In the genomic region with DNA sequence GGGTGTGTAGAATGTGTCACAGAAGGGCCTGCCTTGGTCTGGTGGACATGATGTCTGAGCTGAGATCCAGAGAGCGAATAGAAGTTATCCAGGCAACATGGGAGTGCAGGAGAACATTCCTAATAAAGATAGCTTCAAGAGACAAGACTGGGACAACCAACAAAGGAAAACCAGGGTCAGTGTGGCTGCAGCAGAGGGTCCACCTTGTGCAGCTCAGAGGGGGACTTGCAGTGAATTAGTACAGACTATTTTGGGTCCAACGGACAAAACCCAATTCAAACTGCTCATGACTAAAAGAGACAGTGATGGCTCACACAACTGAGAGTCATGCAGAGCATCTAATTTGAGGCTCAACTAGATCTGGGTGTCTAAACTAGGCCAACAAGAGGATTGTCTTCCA, we compare ENCODE assay signal across 21 cellular contexts.
"Had no signal": no experiment of that assay in that cellular context is flagged by ENCODE, and none has a peak within 500 bp of the region (broad histone marks: within the 10 kb centered on the region; RNA-seq: fewer than 3 reads in every experiment).

No MANE protein-coding gene starts in this region.

- H3K27ac ChIP-seq: colonic mucosa, dorsolateral prefrontal cortex, epithelial cell of prostate, esophagus squamous epithelium, foreskin keratinocyte, gastrocnemius medialis, gastroesophageal sphincter, heart left ventricle, heart right ventricle had no signal

- DNase-seq: colonic mucosa; cortex of kidney; dermis blood vessel endothelial cell; dorsolateral prefrontal cortex; effector CD4-positive, alpha-beta T cell; effector CD8-positive, alpha-beta T cell; effector memory CD4-positive, alpha-beta T cell; effector memory CD8-positive, alpha-beta T cell; endodermal cell; erythroblast; esophagus squamous epithelium; foreskin fibroblast; foreskin keratinocyte; foreskin melanocyte; gastrocnemius medialis; glutamatergic neuron; head of caudate nucleus; heart left ventricle; heart right ventricle had no signal

- H3K4me3 ChIP-seq: colonic mucosa, dorsolateral prefrontal cortex, esophagus squamous epithelium, gastrocnemius medialis, gastroesophageal sphincter, heart left ventricle, heart right ventricle had no signal

- H3K36me3 ChIP-seq: colonic mucosa, esophagus squamous epithelium, gastrocnemius medialis, gastroesophageal sphincter, heart left ventricle, heart right ventricle had no signal

- H3K27me3 ChIP-seq: colonic mucosa, esophagus squamous epithelium, foreskin keratinocyte, gastrocnemius medialis, gastroesophageal sphincter, heart left ventricle, heart right ventricle had no signal

- H3K4me1 ChIP-seq: colonic mucosa, esophagus squamous epithelium, foreskin keratinocyte, gastrocnemius medialis, gastroesophageal sphincter, heart left ventricle, heart right ventricle had no signal

- H3K9me3 ChIP-seq: colonic mucosa, gastrocnemius medialis had no signal
